20 cellular contexts compared by ENCODE assay signal in the genomic region with DNA sequence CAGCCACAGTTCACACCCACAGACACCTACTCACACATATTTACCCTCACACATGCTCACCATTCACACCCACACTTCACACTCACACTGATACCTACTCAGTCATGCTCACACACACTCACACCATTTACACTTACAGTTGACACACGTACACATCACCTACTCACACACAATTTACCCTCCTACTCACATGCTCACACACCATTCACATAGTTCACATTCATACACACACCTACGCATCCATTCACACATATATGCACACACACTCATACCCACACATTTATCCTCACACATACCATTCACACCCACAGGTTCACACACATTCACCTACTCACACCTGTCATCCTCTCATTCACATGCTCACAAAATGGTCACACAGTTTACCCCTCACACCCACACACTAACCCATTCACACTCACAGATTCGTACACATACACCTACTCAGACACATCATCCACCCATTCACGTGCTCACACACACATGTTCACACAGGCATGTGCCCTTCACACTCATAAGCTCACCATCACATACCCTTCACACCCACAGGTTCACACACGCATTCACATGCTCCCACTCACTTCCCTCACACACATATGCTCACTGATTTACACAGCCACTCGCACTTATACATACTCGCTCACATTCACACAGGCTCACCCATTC.
"Had no signal": no experiment of that assay in that cellular context is flagged by ENCODE, and none has a peak within 500 bp of the region (broad histone marks: within the 10 kb centered on the region; RNA-seq: fewer than 3 reads in every experiment).

No MANE protein-coding gene starts in this region.

- H3K9me3 ChIP-seq: heart left ventricle, mucosa of descending colon, ovary, right atrium auricular region, tibial artery, upper lobe of right lung had no signal

- FAIRE-seq: endothelial cell of umbilical vein had no signal

- ATAC-seq: heart left ventricle; mucosa of descending colon; naive thymus-derived CD8-positive, alpha-beta T cell; stimulated activated effector memory CD8-positive, alpha-beta T cell treated with anti-CD3 and anti-CD28 coated beads, Interleukin-12 subunit alpha, Interleukin-12 subunit beta, amount 100 ng/mL, for 72 hours; stimulated activated naive CD8-positive, alpha-beta T cell treated with anti-CD3 and anti-CD28 coated beads, Interleukin-15, Interleukin-2, amounts not matched to agents 100 U/mL and 50 U/mL, for 24 hours; upper lobe of right lung had no signal

- H3K36me3 ChIP-seq: ovary, right atrium auricular region, upper lobe of right lung had no signal

- H3K4me3 ChIP-seq: coronary artery, heart left ventricle, mucosa of descending colon, ovary, right atrium auricular region, smooth muscle cell, tibial artery, upper lobe of right lung had no signal

- H3K4me2 ChIP-seq: smooth muscle cell had no signal

- DNase-seq: effector CD4-positive, alpha-beta T cell; endodermal cell; foreskin melanocyte; hippocampal formation; kidney glomerular epithelial cell; mammary epithelial cell; mucosa of descending colon; ovary; stimulated activated CD4-positive, alpha-beta T cell treated with anti-CD3 and anti-CD28 coated beads, Interleukin-4, amount 100 ng/mL, for 1 hour; stimulated activated CD8-positive, alpha-beta memory T cell treated with anti-CD3 and anti-CD28 coated beads, Interleukin-4, amount 100 ng/mL, for 48 hours; stimulated activated naive CD8-positive, alpha-beta T cell treated with anti-CD3 and anti-CD28 coated beads, Interleukin-15, Interleukin-2, amounts not matched to agents 100 U/mL and 50 U/mL, for 24 hours; tibial artery; upper lobe of right lung had no signal

- H3K27me3 ChIP-seq: heart left ventricle, ovary, right atrium auricular region, tibial artery, upper lobe of right lung had no signal

- H3K27ac ChIP-seq: coronary artery, heart left ventricle, ovary, right atrium auricular region, tibial artery, upper lobe of right lung had no signal
